8 cellular contexts compared by ENCODE assay signal in genomic region chr5:112737088-112737471, GRCh38. TPM values are rescaled to one million over a fixed set of nuclear protein-coding genes. Genes with fewer than 3 reads are reported as not detected.
A peak's percentile ranks its signal among the peaks of the same experiment; 100 is the strongest.
DNase-seq lines count a peak whose midpoint lies in the region; ATAC-seq and TF ChIP-seq lines count a peak whose summit lies in the region.

No MANE protein-coding gene starts in this region.

- no peak overlapping the region for H3K27ac Mint-ChIP-seq in activated naive CD4-positive, alpha-beta T cell treated with anti-CD3 and anti-CD28 coated beads for 36 hours
- no peak overlapping the region for H3K27ac Mint-ChIP-seq in activated naive CD4-positive, alpha-beta T cell treated with anti-CD3 and anti-CD28 coated beads, Interleukin-2, amount 10 ng/mL, durations not matched to agents 7 days and 5 days
- no peak overlapping the region for H3K27ac Mint-ChIP-seq in progenitor cell of endocrine pancreas

- no peaks in the 10 kb centered on the region for H3K27me3 Mint-ChIP-seq in activated naive CD4-positive, alpha-beta T cell treated with anti-CD3 and anti-CD28 coated beads for 36 hours (ENCODE audit: low read depth)
- peaks cover 7% of the 10 kb centered on the region for H3K27me3 Mint-ChIP-seq in activated naive CD4-positive, alpha-beta T cell treated with anti-CD3 and anti-CD28 coated beads, Interleukin-2, amount 10 ng/mL, durations not matched to agents 7 days and 5 days
- no peaks in the 10 kb centered on the region for H3K27me3 Mint-ChIP-seq in progenitor cell of endocrine pancreas

- TF ChIP-seq CTCF in PC-9 (conservative IDR thresholded peaks at IDR 0.05): no peak
- TF ChIP-seq CTCF in esophagus squamous epithelium (IDR thresholded peaks at IDR 0.05): no peak
- no peak for TF ChIP-seq CTCF in progenitor cell of endocrine pancreas (IDR thresholded peaks at IDR 0.05; ENCODE audit: unreplicated experiment)

- TF ChIP-seq POLR2A in esophagus squamous epithelium (IDR thresholded peaks at IDR 0.05) (no peak), GM18505 (IDR thresholded peaks at IDR 0.05; ENCODE audit: borderline replicate concordance, extremely low read depth, insufficient read depth, insufficient read length) (no peak)

- H3K4me3 Mint-ChIP-seq in activated naive CD4-positive, alpha-beta T cell treated with anti-CD3 and anti-CD28 coated beads for 36 hours: peak overlapping the region; percentile 95
- H3K4me3 Mint-ChIP-seq in activated naive CD4-positive, alpha-beta T cell treated with anti-CD3 and anti-CD28 coated beads, Interleukin-2, amount 10 ng/mL, durations not matched to agents 7 days and 5 days: no peak overlapping the region
- peak overlapping the region; percentile 90 for H3K4me3 Mint-ChIP-seq in progenitor cell of endocrine pancreas (ENCODE audit: low read depth)

- BruUV-seq in PC-9 (replicated peaks; lab: Mats Ljungman, UMichigan): no TSS peak

- peaks cover 8% of the 10 kb centered on the region; the same call in 1 of the 2 replicates for H3K4me1 ChIP-seq in PC-9 (replicated peaks; ENCODE audit: insufficient read depth)
- H3K4me1 ChIP-seq in esophagus squamous epithelium: peaks cover 6 to 43% (median 10%) of the 10 kb centered on the region in 3 donors

- no peak for DNase-seq in activated naive CD4-positive, alpha-beta T cell treated with anti-CD3 and anti-CD28 coated beads for 36 hours
- no peak for DNase-seq in activated naive CD4-positive, alpha-beta T cell treated with anti-CD3 and anti-CD28 coated beads, Interleukin-2, amount 10 ng/mL, durations not matched to agents 7 days and 5 days
- DNase-seq in PC-9 (no peak), esophagus squamous epithelium (lab: John Stamatoyannopoulos, UW) (no peak), progenitor cell of endocrine pancreas (ENCODE audit: low spot score, unreplicated experiment) (no peak)
- DNase-seq in stimulated activated CD4-positive, alpha-beta T cell treated with anti-CD3 and anti-CD28 coated beads, Interleukin-4, amount 100 ng/mL, for 24 hours: no peak

- H3K4me3 ChIP-seq in PC-9: peak overlapping the region; percentile 89; the same call in 1 of the 2 replicates
- H3K4me3 ChIP-seq in esophagus squamous epithelium: peak overlapping the region; percentile 49 to 70 (median 61)

- POLR2A ChIA-PET in PC-9 (lab: Charles Lee; ENCODE audit: unreplicated experiment): no interaction called here

- 0 to 7% methylated on average over 2 of the region's 2 CpGs for WGBS in esophagus squamous epithelium, 2 donors

- H3K27me3 ChIP-seq in PC-9 (ENCODE audit: insufficient read depth, low read depth) (no peaks in the 10 kb centered on the region), esophagus squamous epithelium (no peaks in the 10 kb centered on the region)

- H3F3A ChIP-seq in PC-9 (ENCODE audit: insufficient read depth, low read depth): no peaks in the 10 kb centered on the region; the same call in none of the 2 replicates

- H3K27ac ChIP-seq in PC-9 (no peak overlapping the region), esophagus squamous epithelium (peak overlapping the region in 3 of 4 donors; percentile 67 to 75 (median 74))

- intact Hi-C loops in activated naive CD4-positive, alpha-beta T cell treated with anti-CD3 and anti-CD28 coated beads for 36 hours (cut with micrococcal nuclease): loop anchor here (1.0 kb wide), 1 partner anchor 30 kb away; no protein-coding TSS in a partner anchor
- intact Hi-C loops in PC-9 (cut with micrococcal nuclease; ENCODE audit: unreplicated experiment) (no loop called here), esophagus squamous epithelium (cut with DNase I) (no loop called here)

- H3K9me3 Mint-ChIP-seq in activated naive CD4-positive, alpha-beta T cell treated with anti-CD3 and anti-CD28 coated beads for 36 hours: no peaks in the 10 kb centered on the region
- H3K9me3 Mint-ChIP-seq in activated naive CD4-positive, alpha-beta T cell treated with anti-CD3 and anti-CD28 coated beads, Interleukin-2, amount 10 ng/mL, durations not matched to agents 7 days and 5 days: no peaks in the 10 kb centered on the region
- H3K9me3 Mint-ChIP-seq in progenitor cell of endocrine pancreas (ENCODE audit: low read depth): no peaks in the 10 kb centered on the region

- H3K36me3 ChIP-seq in PC-9 (ENCODE audit: low read depth): no peaks in the 10 kb centered on the region
- no peaks in the 10 kb centered on the region for H3K36me3 ChIP-seq in esophagus squamous epithelium

- 0 out of 2 replicates have a peak, but pooled peaks cover 7% of the 10 kb centered on the region for H3K79me2 ChIP-seq in PC-9 (ENCODE audit: low read depth)

- no peaks in the 10 kb centered on the region for H3K9me2 ChIP-seq in PC-9 (ENCODE audit: insufficient read depth)

- peaks cover under 1% of the 10 kb centered on the region for H3K36me3 Mint-ChIP-seq in activated naive CD4-positive, alpha-beta T cell treated with anti-CD3 and anti-CD28 coated beads for 36 hours (ENCODE audit: low read depth)
- peaks cover 3% of the 10 kb centered on the region for H3K36me3 Mint-ChIP-seq in activated naive CD4-positive, alpha-beta T cell treated with anti-CD3 and anti-CD28 coated beads, Interleukin-2, amount 10 ng/mL, durations not matched to agents 7 days and 5 days
- no peaks in the 10 kb centered on the region for H3K36me3 Mint-ChIP-seq in progenitor cell of endocrine pancreas (ENCODE audit: insufficient read depth)

- peak overlapping the region; percentile 87 for H2AFZ ChIP-seq in PC-9

- H3K4me1 Mint-ChIP-seq in activated naive CD4-positive, alpha-beta T cell treated with anti-CD3 and anti-CD28 coated beads for 36 hours (ENCODE audit: low read depth): peaks cover 14% of the 10 kb centered on the region
- peaks cover 12% of the 10 kb centered on the region for H3K4me1 Mint-ChIP-seq in activated naive CD4-positive, alpha-beta T cell treated with anti-CD3 and anti-CD28 coated beads, Interleukin-2, amount 10 ng/mL, durations not matched to agents 7 days and 5 days
- peaks cover 10% of the 10 kb centered on the region for H3K4me1 Mint-ChIP-seq in progenitor cell of endocrine pancreas (ENCODE audit: low read depth)

- ATAC-seq in GM18505 (IDR thresholded peaks at IDR 0.05; ENCODE audit: unreplicated experiment) (no peak), GM21619 (IDR thresholded peaks at IDR 0.05; ENCODE audit: unreplicated experiment) (no peak)

- H3K9me3 ChIP-seq in PC-9 (ENCODE audit: insufficient read depth, low read depth) (no peaks in the 10 kb centered on the region), esophagus squamous epithelium (no peaks in the 10 kb centered on the region)

- no peaks in the 10 kb centered on the region for H4K20me1 ChIP-seq in PC-9 (ENCODE audit: insufficient read depth)

- CTCF ChIA-PET in activated naive CD4-positive, alpha-beta T cell treated with anti-CD3 and anti-CD28 coated beads for 36 hours (lab: Charles Lee): interaction anchor here (1.0 to 3.5 kb wide), 3 partner anchors 10 to 28 kb away, joined by 3 to 14 read pairs (median 3); no protein-coding TSS in a partner anchor
- CTCF ChIA-PET in activated naive CD4-positive, alpha-beta T cell treated with anti-CD3 and anti-CD28 coated beads, Interleukin-2, amount 10 ng/mL, durations not matched to agents 7 days and 5 days (lab: Charles Lee): interaction anchor here (1.1 to 1.4 kb wide), 2 partner anchors 13 to 45 kb away, joined by 3 to 4 read pairs; no protein-coding TSS in a partner anchor
- CTCF ChIA-PET in PC-9 (lab: Charles Lee): no interaction called here

- H3K4me2 ChIP-seq in PC-9: peak overlapping the region; percentile 97

RNA-seq across cellular contexts. Expression of gene APC, which starts 0.6 kb away (rescaled TPM):
- 10 to 100 TPM; 15.6 to 17.2 TPM for total RNA-seq in activated naive CD4-positive, alpha-beta T cell treated with anti-CD3 and anti-CD28 coated beads for 36 hours
- total RNA-seq in PC-9 (2021) (22.9 and 23.5 TPM in 2 replicates), esophagus squamous epithelium (10 to 100 TPM; 34.7 to 75.0 (median 58.1) TPM), progenitor cell of endocrine pancreas (46.6 and 48.5 TPM in 2 replicates)
